In the genomic region with DNA sequence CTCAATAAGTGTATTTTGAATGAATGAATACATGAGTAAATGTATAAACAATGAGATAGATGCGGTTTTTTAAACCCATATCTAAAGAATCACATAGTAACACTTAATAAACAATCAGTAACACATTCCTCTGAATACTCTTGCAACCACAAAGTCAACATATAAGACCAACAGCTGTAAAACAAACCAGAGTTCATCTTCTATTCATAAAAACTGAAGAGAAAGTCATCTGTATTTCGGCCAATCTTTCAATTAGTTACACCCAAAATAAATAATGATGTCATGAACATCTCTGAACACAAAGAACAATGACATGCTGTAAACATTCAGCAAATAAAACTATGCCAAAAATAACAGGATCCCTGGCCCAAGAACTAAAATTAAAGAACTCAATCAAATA, we compare ENCODE assay signal across 12 cellular contexts. TPM values are rescaled to one million over a fixed set of nuclear protein-coding genes. Genes with fewer than 3 reads are reported as not detected.
DNase-seq lines count a peak whose midpoint lies in the region; ATAC-seq and TF ChIP-seq lines count a peak whose summit lies in the region.
"Had no signal": no experiment of that assay in that cellular context is flagged by ENCODE, and none has a peak within 500 bp of the region (broad histone marks: within the 10 kb centered on the region; RNA-seq: fewer than 3 reads in every experiment).

No MANE protein-coding gene starts in this region.

- in situ Hi-C loops in astrocyte of the spinal cord (cut with HindIII; ENCODE audit: low sequenced_read_pairs) = no loop called here

- no peak for TF ChIP-seq CTCF in astrocyte of the spinal cord (IDR thresholded peaks at IDR 0.05; ENCODE audit: low read depth, low read length)

- DNase-seq in A172 (ENCODE audit: low spot score) (peak; percentile 30), H4 (ENCODE audit: low spot score) (peak; percentile 58), astrocyte of the spinal cord (ENCODE audit: low read depth, low spot score) (peak; percentile 77), left ventricle myocardium superior (no peak), nucleus accumbens (lab: John Stamatoyannopoulos, UW) (no peak), NK-92 (lab: John Stamatoyannopoulos, UW; ENCODE audit: unreplicated experiment) (no peak)
- DNase-seq: NCI-H510A, SIG-M5, thyroid gland had no signal

- ATAC-seq in left ventricle myocardium superior = peak; percentile 15
- ATAC-seq in GM21717 (IDR thresholded peaks at IDR 0.05; ENCODE audit: unreplicated experiment) = no peak
- ATAC-seq in HG03139 (IDR thresholded peaks at IDR 0.05; ENCODE audit: unreplicated experiment) = no peak

- intact Hi-C loops in left ventricle myocardium superior (cut with micrococcal nuclease) = no loop called here

- H3K4me3 ChIP-seq in astrocyte of the spinal cord (ENCODE audit: low read depth, low read length) = no peak overlapping the region
- H3K4me3 ChIP-seq: thyroid gland had no signal

RNA-seq across cellular contexts. Expression of a gene that starts 47.2 kb away (rescaled TPM):
- total RNA-seq in A172 (2014; rRNA removed; shearing (Covaris generic)) = 3.1 and 4.0 TPM in 2 replicates
- 0.90 and 1.7 TPM in 2 replicates for total RNA-seq in H4 (2014; rRNA removed; shearing (Covaris generic))
- total RNA-seq in left ventricle myocardium superior = 8.4 TPM
- total RNA-seq: B cell had no signal

Comparison
In these comparisons a context has a peak if more than half of its experiments do, and no peak if none do; other contexts are left out.
1. DNase-seq: peak in A172 (single experiment), H4 (single experiment) and astrocyte of the spinal cord (single experiment); none in left ventricle myocardium superior (single experiment), nucleus accumbens (0 of 56) and NK-92 (single experiment).